In the genomic region with DNA sequence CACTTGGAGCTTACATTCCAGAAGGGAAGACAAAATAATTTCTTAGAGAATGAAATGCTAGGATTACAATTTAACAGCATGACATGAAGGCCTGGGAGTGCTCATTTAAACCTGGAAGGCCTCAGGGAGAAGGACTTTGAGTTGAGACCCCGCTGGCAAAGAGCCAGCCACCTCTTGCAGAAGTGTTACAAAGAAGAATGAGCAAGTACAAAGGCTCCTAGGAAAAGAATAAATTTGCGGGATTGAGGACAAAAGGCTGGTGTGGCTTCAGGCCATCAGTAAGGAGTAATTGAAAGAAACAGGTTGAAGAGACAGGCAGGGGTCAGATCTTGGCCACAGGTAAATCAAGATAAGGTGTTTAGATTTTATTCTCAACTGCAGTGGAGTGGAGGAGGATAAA, we compare ENCODE assay signal across 25 cellular contexts. TPM values are rescaled to one million over a fixed set of nuclear protein-coding genes. Genes with fewer than 3 reads are reported as not detected.
DNase-seq lines count a peak whose midpoint lies in the region; ATAC-seq and TF ChIP-seq lines count a peak whose summit lies in the region.
"Had no signal": no experiment of that assay in that cellular context is flagged by ENCODE, and none has a peak within 500 bp of the region (broad histone marks: within the 10 kb centered on the region; RNA-seq: fewer than 3 reads in every experiment).

No MANE protein-coding gene starts in this region.

- H3K4me1 Mint-ChIP-seq in WTC11 (peaks cover 21% of the 10 kb centered on the region), mesothelial cell of epicardium (peaks cover 25% of the 10 kb centered on the region)

- no peak overlapping the region for H3K4me3 ChIP-seq in HAP-1
- H3K4me3 ChIP-seq: A549, GM23248, SK-N-MC had no signal

- no peaks in the 10 kb centered on the region for H3K36me3 Mint-ChIP-seq in WTC11
- H3K36me3 Mint-ChIP-seq in mesothelial cell of epicardium: no peaks in the 10 kb centered on the region

- ATAC-seq in WTC11: no peak
- ATAC-seq in stimulated activated naive CD8-positive, alpha-beta T cell treated with anti-CD3 and anti-CD28 coated beads, Interleukin-15, Interleukin-2, amounts not matched to agents 100 U/mL and 50 U/mL, for 24 hours: no peak
- no peak for ATAC-seq in GM18873 (IDR thresholded peaks at IDR 0.05; ENCODE audit: low FRiP score, unreplicated experiment)
- ATAC-seq in GM18858 (IDR thresholded peaks at IDR 0.05; ENCODE audit: unreplicated experiment): no peak
- ATAC-seq: A549, HCT116, PC-3 had no signal

- TF ChIP-seq CTCF in WTC11 (IDR thresholded peaks at IDR 0.05) (no peak), mesothelial cell of epicardium (IDR thresholded peaks at IDR 0.05; ENCODE audit: unreplicated experiment) (no peak)

- H3K4me1 ChIP-seq in HAP-1: peaks cover 12% of the 10 kb centered on the region

- POLR2A ChIA-PET in WTC11 (lab: Charles Lee): no interaction called here

- H3K9me3 ChIP-seq in HAP-1: no peaks in the 10 kb centered on the region
- H3K9me3 ChIP-seq: A549 had no signal

- DNase-seq in ELF-1 (ENCODE audit: low read depth, low spot score) (peak; percentile 80), HAP-1 (ENCODE audit: low spot score in 2 of 2) (peak; percentile 86 to 87), WTC11 (ENCODE audit: low spot score) (no peak), mesothelial cell of epicardium (ENCODE audit: low spot score in 2 of 2, unreplicated experiment in 2 of 2) (peak; percentile 27 to 48), NCI-H345 treated with DMSO at 0.1 percent for 48 hours (lab: John Stamatoyannopoulos, UW; ENCODE audit: unreplicated experiment) (no peak)
- DNase-seq in stimulated activated naive CD8-positive, alpha-beta T cell treated with anti-CD3 and anti-CD28 coated beads, Interleukin-15, Interleukin-2, amounts not matched to agents 100 U/mL and 50 U/mL, for 24 hours: no peak
- DNase-seq: EL, GM23248, IMR-90, MV-4-11, NCI-H1105 treated with DMSO at 0.1 percent for 48 hours, NCI-H1694 treated with DMSO at 0.1 percent for 48 hours, NCI-H226, NCI-H524, NCI-H82, PC-3, RPMI8226, SHP77, SW 1271 had no signal

- H3K9me3 Mint-ChIP-seq in WTC11: no peaks in the 10 kb centered on the region
- no peaks in the 10 kb centered on the region for H3K9me3 Mint-ChIP-seq in mesothelial cell of epicardium

- in situ Hi-C loops in HAP-1 (cut with MboI; ENCODE audit: low sequenced_read_pairs): no loop called here

- no peaks in the 10 kb centered on the region for H3K27me3 ChIP-seq in HAP-1 (ENCODE audit: low read depth)

- H3K27ac Mint-ChIP-seq in WTC11 (0 out of 2 replicates have a peak overlapping the region, but pooled peaks have one; percentile 1), mesothelial cell of epicardium (peak overlapping the region; percentile 62)
- H3K27ac Mint-ChIP-seq: B cell had no signal

- H3K4me3 Mint-ChIP-seq in WTC11 (no peak overlapping the region), mesothelial cell of epicardium (no peak overlapping the region)
- H3K4me3 Mint-ChIP-seq: B cell had no signal

- H3K36me3 ChIP-seq in HAP-1 (replicated peaks): no peaks in the 10 kb centered on the region; the same call in 1 of the 2 replicates

- no peaks in the 10 kb centered on the region for H3K27me3 Mint-ChIP-seq in WTC11 (ENCODE audit: low read depth)
- H3K27me3 Mint-ChIP-seq in mesothelial cell of epicardium (ENCODE audit: low read depth): no peaks in the 10 kb centered on the region
- H3K27me3 Mint-ChIP-seq: B cell had no signal

- CTCF ChIA-PET in WTC11 (lab: Charles Lee): no interaction called here

TF ChIP-seq in WTC11, 78 proteins besides CTCF, POLR2A, EP300 and RAD21:
- no peak for TF ChIP-seq ZNF317 (CRISPR knock-in tag; IDR thresholded peaks at IDR 0.05; ENCODE audit: borderline replicate concordance, low read depth)
- TF ChIP-seq, protein P1, sequence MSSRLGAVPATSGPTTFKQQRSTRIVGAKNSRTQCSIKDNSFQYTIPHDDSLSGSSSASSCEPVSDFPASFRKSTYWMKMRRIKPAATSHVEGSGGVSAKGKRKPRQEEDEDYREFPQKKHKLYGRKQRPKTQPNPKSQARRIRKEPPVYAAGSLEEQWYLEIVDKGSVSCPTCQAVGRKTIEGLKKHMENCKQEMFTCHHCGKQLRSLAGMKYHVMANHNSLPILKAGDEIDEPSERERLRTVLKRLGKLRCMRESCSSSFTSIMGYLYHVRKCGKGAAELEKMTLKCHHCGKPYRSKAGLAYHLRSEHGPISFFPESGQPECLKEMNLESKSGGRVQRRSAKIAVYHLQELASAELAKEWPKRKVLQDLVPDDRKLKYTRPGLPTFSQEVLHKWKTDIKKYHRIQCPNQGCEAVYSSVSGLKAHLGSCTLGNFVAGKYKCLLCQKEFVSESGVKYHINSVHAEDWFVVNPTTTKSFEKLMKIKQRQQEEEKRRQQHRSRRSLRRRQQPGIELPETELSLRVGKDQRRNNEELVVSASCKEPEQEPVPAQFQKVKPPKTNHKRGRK (CRISPR knock-in tag; IDR thresholded peaks at IDR 0.05; ENCODE audit: borderline replicate concordance): no peak
- no peak for TF ChIP-seq FOXK1 (CRISPR knock-in tag; IDR thresholded peaks at IDR 0.05)
- TF ChIP-seq, protein P2, sequence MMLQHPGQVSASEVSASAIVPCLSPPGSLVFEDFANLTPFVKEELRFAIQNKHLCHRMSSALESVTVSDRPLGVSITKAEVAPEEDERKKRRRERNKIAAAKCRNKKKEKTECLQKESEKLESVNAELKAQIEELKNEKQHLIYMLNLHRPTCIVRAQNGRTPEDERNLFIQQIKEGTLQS (CRISPR knock-in tag; conservative IDR thresholded peaks at IDR 0.05): no peak
- no peak for TF ChIP-seq ATF1 (CRISPR knock-in tag; IDR thresholded peaks at IDR 0.05)
- TF ChIP-seq FOXJ3 (CRISPR knock-in tag; IDR thresholded peaks at IDR 0.05; ENCODE audit: borderline replicate concordance): no peak
- TF ChIP-seq GTF2I (CRISPR knock-in tag; conservative IDR thresholded peaks at IDR 0.05): no peak
- TF ChIP-seq, protein P3, sequence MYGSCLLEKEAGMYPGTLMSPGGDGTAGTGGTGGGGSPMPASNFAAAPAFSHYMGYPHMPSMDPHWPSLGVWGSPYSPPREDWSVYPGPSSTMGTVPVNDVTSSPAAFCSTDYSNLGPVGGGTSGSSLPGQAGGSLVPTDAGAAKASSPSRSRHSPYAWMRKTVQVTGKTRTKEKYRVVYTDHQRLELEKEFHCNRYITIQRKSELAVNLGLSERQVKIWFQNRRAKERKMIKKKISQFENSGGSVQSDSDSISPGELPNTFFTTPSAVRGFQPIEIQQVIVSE (CRISPR knock-in tag; IDR thresholded peaks at IDR 0.05; ENCODE audit: borderline replicate concordance): no peak
- no peak for TF ChIP-seq EMX1 (CRISPR knock-in tag; IDR thresholded peaks at IDR 0.05)
- TF ChIP-seq, protein P4, sequence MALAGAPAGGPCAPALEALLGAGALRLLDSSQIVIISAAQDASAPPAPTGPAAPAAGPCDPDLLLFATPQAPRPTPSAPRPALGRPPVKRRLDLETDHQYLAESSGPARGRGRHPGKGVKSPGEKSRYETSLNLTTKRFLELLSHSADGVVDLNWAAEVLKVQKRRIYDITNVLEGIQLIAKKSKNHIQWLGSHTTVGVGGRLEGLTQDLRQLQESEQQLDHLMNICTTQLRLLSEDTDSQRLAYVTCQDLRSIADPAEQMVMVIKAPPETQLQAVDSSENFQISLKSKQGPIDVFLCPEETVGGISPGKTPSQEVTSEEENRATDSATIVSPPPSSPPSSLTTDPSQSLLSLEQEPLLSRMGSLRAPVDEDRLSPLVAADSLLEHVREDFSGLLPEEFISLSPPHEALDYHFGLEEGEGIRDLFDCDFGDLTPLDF (CRISPR knock-in tag; IDR thresholded peaks at IDR 0.05): no peak

RNA-seq across cellular contexts. Expression of a gene that starts 3.1 kb away (rescaled TPM):
- 83.8 to 87.4 TPM (median 84.2 TPM) in 3 replicates for total RNA-seq in WTC11 (2021)
- total RNA-seq in mesothelial cell of epicardium: 24.4 to 27.6 TPM (median 24.5 TPM) in 3 replicates

Comparison
In these comparisons a context has a peak if more than half of its experiments do, and no peak if none do; other contexts are left out.
1. DNase-seq: peak in ELF-1 (single experiment), HAP-1 (2 of 2) and mesothelial cell of epicardium (2 of 2); none in WTC11 (single experiment), stimulated activated naive CD8-positive, alpha-beta T cell treated with anti-CD3 and anti-CD28 coated beads, Interleukin-15, Interleukin-2, amounts not matched to agents 100 U/mL and 50 U/mL, for 24 hours (single experiment) and NCI-H345 treated with DMSO at 0.1 percent for 48 hours (single experiment).